ENCODE assay signal across 10 cellular contexts in the genomic region with DNA sequence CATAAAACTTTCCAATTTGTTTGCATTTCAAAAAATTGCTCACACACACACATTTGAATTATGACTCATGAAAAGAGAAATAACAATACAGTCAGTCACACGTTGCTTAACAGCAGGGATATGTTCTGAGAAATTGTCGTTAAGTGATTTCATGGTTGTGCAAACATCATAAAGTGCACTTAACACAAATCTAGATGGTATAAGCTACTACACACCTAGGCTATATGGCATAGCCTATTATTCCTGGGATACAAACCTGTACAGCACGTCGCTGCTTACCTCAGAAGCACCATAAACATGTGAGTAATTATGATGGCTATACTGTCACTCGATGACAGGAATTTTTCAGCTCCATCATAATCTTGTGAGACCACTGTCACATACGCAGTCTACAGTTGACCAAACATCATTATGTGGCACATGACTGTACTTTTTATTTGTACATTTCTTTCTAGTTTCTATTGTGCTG.
DNase-seq lines count a peak whose midpoint lies in the region; ATAC-seq and TF ChIP-seq lines count a peak whose summit lies in the region.
"Had no signal": no experiment of that assay in that cellular context is flagged by ENCODE, and none has a peak within 500 bp of the region (broad histone marks: within the 10 kb centered on the region; RNA-seq: fewer than 3 reads in every experiment).

No MANE protein-coding gene starts in this region.

- H3K4me1 ChIP-seq in HEK293 (ENCODE audit: control insufficient read depth, insufficient read depth, low read length): peaks cover 20% of the 10 kb centered on the region
- H3K4me1 ChIP-seq in gastrocnemius medialis: peaks cover 44 to 67% of the 10 kb centered on the region in 2 donors
- H3K4me1 ChIP-seq in right atrium auricular region: peaks cover 0 to 11% of the 10 kb centered on the region in 2 donors

- POLR2A ChIA-PET in HEK293 (lab: Yijun Ruan, JAX): no interaction called here

- TF ChIP-seq CTCF in HEK293 (tag by site-specific recombination; IDR thresholded peaks at IDR 0.05) (no peak), choroid plexus epithelial cell (conservative IDR thresholded peaks at IDR 0.05; ENCODE audit: low read depth, low read length) (no peak), gastrocnemius medialis (IDR thresholded peaks at IDR 0.05 in 4 of 5, conservative IDR thresholded peaks at IDR 0.05 in 1 of 5) (no peak), right atrium auricular region (IDR thresholded peaks at IDR 0.05) (no peak), GM10266 (IDR thresholded peaks at IDR 0.05; ENCODE audit: control insufficient read depth, insufficient read depth, low read depth, missing control alignments) (no peak)

- no peak for ATAC-seq in gastrocnemius medialis
- ATAC-seq in HG03025 (IDR thresholded peaks at IDR 0.05; ENCODE audit: low FRiP score, unreplicated experiment): no peak
- ATAC-seq in HG02763 (IDR thresholded peaks at IDR 0.05; ENCODE audit: unreplicated experiment): no peak

- intact Hi-C loops in gastrocnemius medialis (cut with DNase I; ENCODE audit: low total_unique reads): loop anchor here (2.0 to 5.0 kb wide), 3 partner anchors 60 to 990 kb away; partner anchors contain the start of gene KLF4

- H3K36me3 ChIP-seq in HEK293 (ENCODE audit: control insufficient read depth in 2 of 2, insufficient read depth in 1 of 2, low read length in 2 of 2) (no peaks in the 10 kb centered on the region), gastrocnemius medialis (no peaks in the 10 kb centered on the region), right atrium auricular region (no peaks in the 10 kb centered on the region)

- H3K9me3 ChIP-seq in HEK293 (ENCODE audit: control insufficient read depth, insufficient read depth, low read depth, low read length) (no peaks in the 10 kb centered on the region), gastrocnemius medialis (no peaks in the 10 kb centered on the region), right atrium auricular region (no peaks in the 10 kb centered on the region)

- H3K4me3 ChIP-seq in HEK293 (ENCODE audit: low read depth, low read length) (no peak overlapping the region), choroid plexus epithelial cell (ENCODE audit: low read depth, low read length) (no peak overlapping the region), gastrocnemius medialis (no peak overlapping the region), right atrium auricular region (no peak overlapping the region)

- H3K27ac ChIP-seq in HEK293 (ENCODE audit: extremely low read depth, low read depth, low read length): 0 out of 2 replicates have a peak overlapping the region, but pooled peaks have one; percentile 6
- peak overlapping the region in 3 of 4 donors; percentile 78 to 90 (median 89) for H3K27ac ChIP-seq in gastrocnemius medialis
- no peak overlapping the region for H3K27ac ChIP-seq in right atrium auricular region

- TF ChIP-seq POLR2A in gastrocnemius medialis (IDR thresholded peaks at IDR 0.05): no peak

- CTCF ChIA-PET in HEK293 (lab: Yijun Ruan, JAX): interaction anchor here (0.6 to 1.4 kb wide), 2 partner anchors 9 to 61 kb away, joined by 3 to 7 read pairs; no protein-coding TSS in a partner anchor

- H3K27me3 ChIP-seq in gastrocnemius medialis: no peaks in the 10 kb centered on the region
- H3K27me3 ChIP-seq in right atrium auricular region: no peaks in the 10 kb centered on the region

- in situ Hi-C loops in gastrocnemius medialis (cut with MboI; ENCODE audit: low sequenced_read_pairs in 4 of 4): loop anchor here in 1 of 4 donors (5.0 kb wide), 1 partner anchor 75 kb away; no protein-coding TSS in a partner anchor

- DNase-seq in NCI-H460 (ENCODE audit: extremely low read depth, low read depth) (peak; percentile 78), choroid plexus epithelial cell (ENCODE audit: low read depth) (peak; percentile 88), gastrocnemius medialis (no peak), right atrium auricular region (ENCODE audit: low spot score) (no peak), GM10266 (ENCODE audit: extremely low spot score) (no peak)
- DNase-seq: head of caudate nucleus, NCI-H524 had no signal

TF ChIP-seq in HEK293, 187 proteins besides CTCF, POLR2A, EP300 and RAD21 (continues in another document):
- TF ChIP-seq ZNF473 (tag by site-specific recombination; IDR thresholded peaks at IDR 0.05) (no peak), ZNF830 (tag by site-specific recombination; IDR thresholded peaks at IDR 0.05; ENCODE audit: low read depth) (no peak), ZNF184 (tag by site-specific recombination; IDR thresholded peaks at IDR 0.05) (0 out of 2 replicates have a peak, but pooled peaks have one; percentile 8), KLF7 (tag by site-specific recombination; IDR thresholded peaks at IDR 0.05; ENCODE audit: borderline replicate concordance) (no peak), ZNF24 (tag by site-specific recombination; IDR thresholded peaks at IDR 0.05) (peak; percentile 78; the same call in 1 of the 2 replicates), ZNF791 (tag by site-specific recombination; IDR thresholded peaks at IDR 0.05) (no peak), ZBTB17 (tag by site-specific recombination; IDR thresholded peaks at IDR 0.05) (0 out of 2 replicates have a peak, but pooled peaks have one; percentile 45), GLI2 (tag by site-specific recombination; IDR thresholded peaks at IDR 0.05; ENCODE audit: borderline replicate concordance, low read depth) (peak; percentile 93), KLF8 (tag by site-specific recombination; IDR thresholded peaks at IDR 0.05) (peak; percentile 82), ZFP69B (tag by site-specific recombination; IDR thresholded peaks at IDR 0.05) (no peak), ZNF610 (tag by site-specific recombination; IDR thresholded peaks at IDR 0.05; ENCODE audit: borderline replicate concordance) (no peak), IKZF3 (tag by site-specific recombination; IDR thresholded peaks at IDR 0.05) (no peak; the same call in 1 of the 2 replicates), ZNF529 (tag by site-specific recombination; IDR thresholded peaks at IDR 0.05; ENCODE audit: insufficient replicate concordance) (no peak), ZNF510 (tag by site-specific recombination; IDR thresholded peaks at IDR 0.05; ENCODE audit: insufficient replicate concordance) (no peak), ZNF501 (tag by site-specific recombination; IDR thresholded peaks at IDR 0.05) (no peak), ZNF639 (tag by site-specific recombination; IDR thresholded peaks at IDR 0.05) (peak; percentile 97), ZNF350 (tag by site-specific recombination; IDR thresholded peaks at IDR 0.05) (no peak), ZSCAN4 (tag by site-specific recombination; IDR thresholded peaks at IDR 0.05) (no peak)
- TF ChIP-seq, protein P1, sequence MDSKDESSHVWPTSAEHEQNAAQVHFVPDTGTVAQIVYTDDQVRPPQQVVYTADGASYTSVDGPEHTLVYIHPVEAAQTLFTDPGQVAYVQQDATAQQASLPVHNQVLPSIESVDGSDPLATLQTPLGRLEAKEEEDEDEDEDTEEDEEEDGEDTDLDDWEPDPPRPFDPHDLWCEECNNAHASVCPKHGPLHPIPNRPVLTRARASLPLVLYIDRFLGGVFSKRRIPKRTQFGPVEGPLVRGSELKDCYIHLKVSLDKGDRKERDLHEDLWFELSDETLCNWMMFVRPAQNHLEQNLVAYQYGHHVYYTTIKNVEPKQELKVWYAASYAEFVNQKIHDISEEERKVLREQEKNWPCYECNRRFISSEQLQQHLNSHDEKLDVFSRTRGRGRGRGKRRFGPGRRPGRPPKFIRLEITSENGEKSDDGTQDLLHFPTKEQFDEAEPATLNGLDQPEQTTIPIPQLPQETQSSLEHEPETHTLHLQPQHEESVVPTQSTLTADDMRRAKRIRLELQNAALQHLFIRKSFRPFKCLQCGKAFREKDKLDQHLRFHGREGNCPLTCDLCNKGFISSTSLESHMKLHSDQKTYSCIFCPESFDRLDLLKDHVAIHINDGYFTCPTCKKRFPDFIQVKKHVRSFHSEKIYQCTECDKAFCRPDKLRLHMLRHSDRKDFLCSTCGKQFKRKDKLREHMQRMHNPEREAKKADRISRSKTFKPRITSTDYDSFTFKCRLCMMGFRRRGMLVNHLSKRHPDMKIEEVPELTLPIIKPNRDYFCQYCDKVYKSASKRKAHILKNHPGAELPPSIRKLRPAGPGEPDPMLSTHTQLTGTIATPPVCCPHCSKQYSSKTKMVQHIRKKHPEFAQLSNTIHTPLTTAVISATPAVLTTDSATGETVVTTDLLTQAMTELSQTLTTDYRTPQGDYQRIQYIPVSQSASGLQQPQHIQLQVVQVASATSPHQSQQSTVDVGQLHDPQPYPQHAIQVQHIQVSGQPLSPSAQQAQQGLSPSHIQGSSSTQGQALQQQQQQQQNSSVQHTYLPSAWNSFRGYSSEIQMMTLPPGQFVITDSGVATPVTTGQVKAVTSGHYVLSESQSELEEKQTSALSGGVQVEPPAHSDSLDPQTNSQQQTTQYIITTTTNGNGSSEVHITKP (tag by site-specific recombination; IDR thresholded peaks at IDR 0.05): peak; percentile 41; the same call in 1 of the 2 replicates

Comparison
In these comparisons a context has a peak if more than half of its experiments do, and no peak if none do; other contexts are left out.
1. H3K27ac ChIP-seq: peak in HEK293 (single experiment) and gastrocnemius medialis (3 of 4); none in right atrium auricular region (0 of 2).
2. DNase-seq: peak in NCI-H460 (single experiment) and choroid plexus epithelial cell (single experiment); none in gastrocnemius medialis (0 of 2), right atrium auricular region (single experiment) and GM10266 (single experiment).